33 cellular contexts compared by ENCODE assay signal in the genomic region with DNA sequence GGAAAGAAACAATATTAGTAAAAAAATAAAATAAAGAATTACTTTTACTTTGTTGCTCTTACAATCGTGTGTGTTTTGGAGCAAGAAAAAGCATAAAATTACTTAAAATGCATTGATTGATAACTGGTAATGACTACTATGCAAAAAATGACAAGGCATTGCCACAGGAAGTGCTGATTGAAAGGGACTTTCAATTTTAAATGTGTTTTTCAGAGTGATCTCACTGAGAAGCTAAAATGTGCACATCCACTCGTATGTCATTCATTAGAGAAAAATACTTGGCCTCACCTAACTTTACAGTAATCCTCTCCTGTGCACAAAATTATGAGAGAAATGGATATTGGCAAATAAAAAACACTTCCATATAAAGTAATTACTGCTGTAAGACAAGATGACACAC.
"Had no signal": no experiment of that assay in that cellular context is flagged by ENCODE, and none has a peak within 500 bp of the region (broad histone marks: within the 10 kb centered on the region; RNA-seq: fewer than 3 reads in every experiment).

No MANE protein-coding gene starts in this region.

- H3K4me3 Mint-ChIP-seq: activated CD4-positive, alpha-beta memory T cell treated with anti-CD3 and anti-CD28 coated beads for 36 hours; activated CD4-positive, alpha-beta T cell treated with anti-CD3 and anti-CD28 coated beads, Interleukin-2, amount 10 ng/mL, durations not matched to agents 24 days and 14 days; activated naive CD4-positive, alpha-beta T cell treated with anti-CD3 and anti-CD28 coated beads, Interleukin-2, amount 10 ng/mL, durations not matched to agents 7 days and 5 days; activated naive CD8-positive, alpha-beta T cell treated with anti-CD3 and anti-CD28 coated beads, Interleukin-2, amount 10 ng/mL, durations not matched to agents 7 days and 5 days; activated T-cell treated with anti-CD3 and anti-CD28 coated beads, Interleukin-2, amount 50 U/mL, for 24 hours; effector memory CD8-positive, alpha-beta T cell; naive thymus-derived CD4-positive, alpha-beta T cell; neural crest cell; stimulated activated naive B cell treated with anti-CD40 and anti-IgM and Interleukin-4, amounts not matched to agents 10 μg/mL and 1 μg/mL and 100 μg/mL, for 72 hours had no signal

- H3K79me2 ChIP-seq: hepatocyte, parathyroid adenoma had no signal

- H3K4me2 ChIP-seq: hepatocyte had no signal

- H3K4me1 ChIP-seq: gastroesophageal sphincter, parathyroid adenoma, psoas muscle, stomach, upper lobe of left lung, vagina had no signal

- H3K9me3 Mint-ChIP-seq: activated CD4-positive, alpha-beta memory T cell treated with anti-CD3 and anti-CD28 coated beads for 36 hours; activated CD4-positive, alpha-beta T cell treated with anti-CD3 and anti-CD28 coated beads, Interleukin-2, amount 10 ng/mL, durations not matched to agents 24 days and 14 days; activated naive CD4-positive, alpha-beta T cell treated with anti-CD3 and anti-CD28 coated beads, Interleukin-2, amount 10 ng/mL, durations not matched to agents 7 days and 5 days; activated naive CD8-positive, alpha-beta T cell treated with anti-CD3 and anti-CD28 coated beads, Interleukin-2, amount 10 ng/mL, durations not matched to agents 7 days and 5 days; activated T-cell treated with anti-CD3 and anti-CD28 coated beads, Interleukin-2, amount 50 U/mL, for 24 hours; stimulated activated naive B cell treated with anti-CD40 and anti-IgM and Interleukin-4, amounts not matched to agents 10 μg/mL and 1 μg/mL and 100 μg/mL, for 72 hours had no signal

- H3K9me3 ChIP-seq: gastroesophageal sphincter, psoas muscle, stomach, thyroid gland, upper lobe of left lung, vagina had no signal

- H3K27me3 ChIP-seq: brain microvascular endothelial cell, gastroesophageal sphincter, hepatocyte, stomach, thyroid gland, upper lobe of left lung, vagina had no signal

- H3K9ac ChIP-seq: parathyroid adenoma had no signal

- DNase-seq: activated CD4-positive, alpha-beta memory T cell treated with anti-CD3 and anti-CD28 coated beads for 36 hours; activated CD4-positive, alpha-beta T cell treated with anti-CD3 and anti-CD28 coated beads, Interleukin-2, amount 10 ng/mL, durations not matched to agents 24 days and 14 days; activated CD4-positive, CD25-positive, alpha-beta regulatory T cell treated with anti-CD3 and anti-CD28 coated beads, Interleukin-2, amount 50 U/mL, for 72 hours; activated CD8-positive, alpha-beta memory T cell treated with anti-CD3 and anti-CD28 coated beads, Interleukin-2, amount 50 U/mL, for 48 hours; activated gamma-delta T cell; activated naive CD4-positive, alpha-beta T cell treated with anti-CD3 and anti-CD28 coated beads, Interleukin-2, amount 10 ng/mL, durations not matched to agents 7 days and 5 days; activated naive CD8-positive, alpha-beta T cell treated with anti-CD3 and anti-CD28 coated beads, Interleukin-2, amount 10 ng/mL, durations not matched to agents 7 days and 5 days; activated T-cell treated with anti-CD3 and anti-CD28 coated beads, Interleukin-2, amount 50 U/mL, for 24 hours; amniotic stem cell; brain microvascular endothelial cell; caudate nucleus; cortex of kidney; effector memory CD8-positive, alpha-beta T cell; erythroblast; islet precursor cell; left cardiac atrium; midbrain; naive thymus-derived CD4-positive, alpha-beta T cell; occipital lobe; psoas muscle; stimulated activated CD4-positive, alpha-beta T cell treated with anti-CD3 and anti-CD28 coated beads, Interleukin-15, amount 100 ng/mL, for 24 hours; stimulated activated CD4-positive, alpha-beta T cell treated with anti-CD3 and anti-CD28 coated beads, Interleukin-2, amount 100 ng/mL, for 24 hours; stimulated activated naive B cell treated with anti-CD40 and anti-IgM and Interleukin-4, amounts not matched to agents 10 μg/mL and 1 μg/mL and 100 μg/mL, for 72 hours; stomach; T1000; thyroid gland; upper lobe of left lung; WERI-Rb-1 had no signal

- H3K27ac Mint-ChIP-seq: activated CD4-positive, alpha-beta memory T cell treated with anti-CD3 and anti-CD28 coated beads for 36 hours; activated CD4-positive, alpha-beta T cell treated with anti-CD3 and anti-CD28 coated beads, Interleukin-2, amount 10 ng/mL, durations not matched to agents 24 days and 14 days; activated naive CD4-positive, alpha-beta T cell treated with anti-CD3 and anti-CD28 coated beads, Interleukin-2, amount 10 ng/mL, durations not matched to agents 7 days and 5 days; activated naive CD8-positive, alpha-beta T cell treated with anti-CD3 and anti-CD28 coated beads, Interleukin-2, amount 10 ng/mL, durations not matched to agents 7 days and 5 days; activated T-cell treated with anti-CD3 and anti-CD28 coated beads, Interleukin-2, amount 50 U/mL, for 24 hours; effector memory CD8-positive, alpha-beta T cell; naive thymus-derived CD4-positive, alpha-beta T cell; stimulated activated naive B cell treated with anti-CD40 and anti-IgM and Interleukin-4, amounts not matched to agents 10 μg/mL and 1 μg/mL and 100 μg/mL, for 72 hours had no signal

- H3K4me3 ChIP-seq: gastroesophageal sphincter, hepatocyte, psoas muscle, stomach, thyroid gland, upper lobe of left lung, vagina had no signal

- H3K27ac ChIP-seq: brain microvascular endothelial cell, gastroesophageal sphincter, hepatocyte, parathyroid adenoma, psoas muscle, stomach, thyroid gland, upper lobe of left lung, vagina, WERI-Rb-1 had no signal

- H3K36me3 Mint-ChIP-seq: activated CD4-positive, alpha-beta memory T cell treated with anti-CD3 and anti-CD28 coated beads for 36 hours; activated naive CD4-positive, alpha-beta T cell treated with anti-CD3 and anti-CD28 coated beads, Interleukin-2, amount 10 ng/mL, durations not matched to agents 7 days and 5 days; activated naive CD8-positive, alpha-beta T cell treated with anti-CD3 and anti-CD28 coated beads, Interleukin-2, amount 10 ng/mL, durations not matched to agents 7 days and 5 days; naive thymus-derived CD4-positive, alpha-beta T cell; stimulated activated naive B cell treated with anti-CD40 and anti-IgM and Interleukin-4, amounts not matched to agents 10 μg/mL and 1 μg/mL and 100 μg/mL, for 72 hours had no signal

- H2AFZ ChIP-seq: hepatocyte, parathyroid adenoma had no signal

- ATAC-seq: effector memory CD8-positive, alpha-beta T cell; gastroesophageal sphincter; left cardiac atrium; naive thymus-derived CD4-positive, alpha-beta T cell; psoas muscle; stimulated activated naive B cell treated with anti-CD40 and anti-IgM and Interleukin-4, amounts not matched to agents 10 μg/mL and 1 μg/mL and 100 μg/mL, for 72 hours had no signal

- H3K27me3 Mint-ChIP-seq: activated CD4-positive, alpha-beta memory T cell treated with anti-CD3 and anti-CD28 coated beads for 36 hours; activated CD4-positive, alpha-beta T cell treated with anti-CD3 and anti-CD28 coated beads, Interleukin-2, amount 10 ng/mL, durations not matched to agents 24 days and 14 days; activated naive CD4-positive, alpha-beta T cell treated with anti-CD3 and anti-CD28 coated beads, Interleukin-2, amount 10 ng/mL, durations not matched to agents 7 days and 5 days; activated naive CD8-positive, alpha-beta T cell treated with anti-CD3 and anti-CD28 coated beads, Interleukin-2, amount 10 ng/mL, durations not matched to agents 7 days and 5 days; activated T-cell treated with anti-CD3 and anti-CD28 coated beads, Interleukin-2, amount 50 U/mL, for 24 hours; effector memory CD8-positive, alpha-beta T cell; naive thymus-derived CD4-positive, alpha-beta T cell; stimulated activated naive B cell treated with anti-CD40 and anti-IgM and Interleukin-4, amounts not matched to agents 10 μg/mL and 1 μg/mL and 100 μg/mL, for 72 hours had no signal

- H3K36me3 ChIP-seq: brain microvascular endothelial cell, gastroesophageal sphincter, stomach, thyroid gland, upper lobe of left lung, vagina, WERI-Rb-1 had no signal

- H3K4me1 Mint-ChIP-seq: activated CD4-positive, alpha-beta T cell treated with anti-CD3 and anti-CD28 coated beads, Interleukin-2, amount 10 ng/mL, durations not matched to agents 24 days and 14 days; activated naive CD4-positive, alpha-beta T cell treated with anti-CD3 and anti-CD28 coated beads, Interleukin-2, amount 10 ng/mL, durations not matched to agents 7 days and 5 days; activated naive CD8-positive, alpha-beta T cell treated with anti-CD3 and anti-CD28 coated beads, Interleukin-2, amount 10 ng/mL, durations not matched to agents 7 days and 5 days; naive thymus-derived CD4-positive, alpha-beta T cell; stimulated activated naive B cell treated with anti-CD40 and anti-IgM and Interleukin-4, amounts not matched to agents 10 μg/mL and 1 μg/mL and 100 μg/mL, for 72 hours had no signal
